Comparison of ENCODE assay signal across 11 cellular contexts in the genomic region with DNA sequence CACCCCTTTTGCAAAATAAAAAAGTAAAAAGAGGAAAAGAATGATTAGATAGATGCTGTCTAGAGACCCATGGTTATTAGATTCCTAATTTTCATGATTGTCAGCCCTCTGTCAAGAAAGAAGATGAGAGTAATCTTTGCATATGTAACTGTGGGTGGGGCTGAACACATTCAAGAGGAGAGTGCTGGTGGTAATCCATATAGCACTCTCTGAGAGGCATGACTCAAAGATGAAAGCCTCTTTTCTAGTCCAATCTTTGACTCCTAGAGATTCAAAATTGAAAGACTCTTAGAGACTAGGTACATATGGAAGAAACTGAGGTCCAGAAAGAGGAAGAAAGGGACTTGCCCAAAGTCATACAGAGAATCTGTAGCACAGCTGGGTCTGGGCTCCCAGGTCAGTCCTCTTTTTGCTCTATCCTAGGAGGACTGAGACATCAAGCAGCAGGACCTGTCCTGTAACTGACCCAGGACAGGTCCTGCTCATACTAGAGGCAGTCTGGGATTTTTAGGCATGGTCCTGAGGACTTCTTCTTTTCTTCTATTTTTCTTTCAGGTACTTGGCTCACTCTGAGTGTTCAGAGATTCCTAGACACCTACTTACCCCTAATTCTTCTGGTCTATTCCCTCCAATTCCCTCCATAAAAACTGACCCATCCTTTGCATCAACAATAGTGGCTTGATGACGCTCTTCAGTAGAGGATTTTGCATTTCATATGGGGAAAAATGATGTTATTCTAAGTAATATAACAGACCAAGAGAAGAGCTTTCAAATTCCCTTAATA. TPM values are rescaled to one million over a fixed set of nuclear protein-coding genes. Genes with fewer than 3 reads are reported as not detected.
DNase-seq lines count a peak whose midpoint lies in the region; ATAC-seq, FAIRE-seq and TF ChIP-seq lines count a peak whose summit lies in the region.
"Had no signal": no experiment of that assay in that cellular context is flagged by ENCODE, and none has a peak within 500 bp of the region (broad histone marks: within the 10 kb centered on the region; RNA-seq: fewer than 3 reads in every experiment).

No MANE protein-coding gene starts in this region.

- H3K9me3 Mint-ChIP-seq in activated CD4-positive, alpha-beta T cell treated with anti-CD3 and anti-CD28 coated beads, Interleukin-2, amount 10 ng/mL, durations not matched to agents 7 days and 5 days = peaks cover 11% of the 10 kb centered on the region
- no peaks in the 10 kb centered on the region for H3K9me3 Mint-ChIP-seq in activated T-helper 17 cell treated with anti-CD3 and anti-CD28 coated beads, Interleukin-2, amount 50 U/mL, for 72 hours
- no peaks in the 10 kb centered on the region for H3K9me3 Mint-ChIP-seq in stimulated activated naive CD8-positive, alpha-beta T cell treated with anti-CD3 and anti-CD28 coated beads, Interleukin-15, amount 100 ng/mL, for 72 hours

- no peak for TF ChIP-seq CTCF in kidney (IDR thresholded peaks at IDR 0.05; ENCODE audit: borderline replicate concordance, extremely low read depth, insufficient read depth)

- no peak for DNase-seq in activated CD4-positive, alpha-beta T cell treated with anti-CD3 and anti-CD28 coated beads, Interleukin-2, amount 10 ng/mL, durations not matched to agents 7 days and 5 days
- DNase-seq in activated CD4-positive, alpha-beta T cell treated with anti-CD3 and anti-CD28 coated beads for 4 hours = no peak
- DNase-seq in stimulated activated naive CD8-positive, alpha-beta T cell treated with anti-CD3 and anti-CD28 coated beads, Interleukin-15, amount 100 ng/mL, for 72 hours = no peak
- DNase-seq in DMS79 (lab: John Stamatoyannopoulos, UW) (no peak), kidney (no peak), UCSD-AML1 (lab: John Stamatoyannopoulos, UW; ENCODE audit: unreplicated experiment) (no peak)
- DNase-seq: IMR-90 had no signal

- H3K9me3 ChIP-seq in kidney (ENCODE audit: control insufficient read depth in 1 of 2, low read length in 2 of 2) = no peaks in the 10 kb centered on the region

- peak; percentile 26 for ATAC-seq in HG02884 (IDR thresholded peaks at IDR 0.05; ENCODE audit: unreplicated experiment)
- peak; percentile 79 for ATAC-seq in activated T-helper 17 cell treated with anti-CD3 and anti-CD28 coated beads, Interleukin-2, amount 50 U/mL, for 72 hours (replicated peaks)
- ATAC-seq in stimulated activated naive CD8-positive, alpha-beta T cell treated with anti-CD3 and anti-CD28 coated beads, Interleukin-15, amount 100 ng/mL, for 72 hours = peak; percentile 56

- no peak overlapping the region for H3K27ac ChIP-seq in kidney (ENCODE audit: low read depth in 2 of 2, low read length in 2 of 2)

- H3K4me1 ChIP-seq in kidney (ENCODE audit: control insufficient read depth in 1 of 2, insufficient read depth in 1 of 2, low read depth in 1 of 2, low read length in 2 of 2) = no peaks in the 10 kb centered on the region

- peaks cover 29% of the 10 kb centered on the region for H3K36me3 Mint-ChIP-seq in activated CD4-positive, alpha-beta T cell treated with anti-CD3 and anti-CD28 coated beads, Interleukin-2, amount 10 ng/mL, durations not matched to agents 7 days and 5 days (ENCODE audit: low read depth)
- H3K36me3 Mint-ChIP-seq in activated T-helper 17 cell treated with anti-CD3 and anti-CD28 coated beads, Interleukin-2, amount 50 U/mL, for 72 hours (ENCODE audit: low read depth) = no peaks in the 10 kb centered on the region

- peak overlapping the region; percentile 66 for H3K4me3 Mint-ChIP-seq in activated CD4-positive, alpha-beta T cell treated with anti-CD3 and anti-CD28 coated beads, Interleukin-2, amount 10 ng/mL, durations not matched to agents 7 days and 5 days
- peak overlapping the region; percentile 45 for H3K4me3 Mint-ChIP-seq in activated T-helper 17 cell treated with anti-CD3 and anti-CD28 coated beads, Interleukin-2, amount 50 U/mL, for 72 hours
- H3K4me3 Mint-ChIP-seq in stimulated activated naive CD8-positive, alpha-beta T cell treated with anti-CD3 and anti-CD28 coated beads, Interleukin-15, amount 100 ng/mL, for 72 hours = peak overlapping the region; percentile 48 to 65

- no peak overlapping the region for H3K4me3 ChIP-seq in kidney (ENCODE audit: low read length in 2 of 2)

- POLR2A ChIA-PET in activated CD4-positive, alpha-beta T cell treated with anti-CD3 and anti-CD28 coated beads, Interleukin-2, amount 10 ng/mL, durations not matched to agents 7 days and 5 days (lab: Charles Lee) = interaction anchor here (0.5 kb wide), 1 partner anchor 317 kb away, joined by 4 read pairs; no protein-coding TSS in a partner anchor

- H3K27me3 Mint-ChIP-seq in activated CD4-positive, alpha-beta T cell treated with anti-CD3 and anti-CD28 coated beads, Interleukin-2, amount 10 ng/mL, durations not matched to agents 7 days and 5 days = no peaks in the 10 kb centered on the region
- no peaks in the 10 kb centered on the region for H3K27me3 Mint-ChIP-seq in activated T-helper 17 cell treated with anti-CD3 and anti-CD28 coated beads, Interleukin-2, amount 50 U/mL, for 72 hours
- H3K27me3 Mint-ChIP-seq in stimulated activated naive CD8-positive, alpha-beta T cell treated with anti-CD3 and anti-CD28 coated beads, Interleukin-15, amount 100 ng/mL, for 72 hours = no peaks in the 10 kb centered on the region

- no peak overlapping the region for H3K9ac ChIP-seq in kidney (ENCODE audit: low read length in 2 of 2)

- peak overlapping the region; percentile 93 for H3K27ac Mint-ChIP-seq in activated CD4-positive, alpha-beta T cell treated with anti-CD3 and anti-CD28 coated beads, Interleukin-2, amount 10 ng/mL, durations not matched to agents 7 days and 5 days
- no peak overlapping the region for H3K27ac Mint-ChIP-seq in activated T-helper 17 cell treated with anti-CD3 and anti-CD28 coated beads, Interleukin-2, amount 50 U/mL, for 72 hours
- peak overlapping the region in 1 of 2 donors; percentile 91 for H3K27ac Mint-ChIP-seq in stimulated activated naive CD8-positive, alpha-beta T cell treated with anti-CD3 and anti-CD28 coated beads, Interleukin-15, amount 100 ng/mL, for 72 hours

- FAIRE-seq in kidney (lab: Jason Lieb, UNC) = no peak

- H3K36me3 ChIP-seq in kidney (ENCODE audit: control insufficient read depth in 1 of 2, insufficient read depth in 2 of 2, low read length in 2 of 2) = no peaks in the 10 kb centered on the region

- intact Hi-C loops in kidney (cut with DNase I) = no loop called here

- H3K4me1 Mint-ChIP-seq in activated CD4-positive, alpha-beta T cell treated with anti-CD3 and anti-CD28 coated beads, Interleukin-2, amount 10 ng/mL, durations not matched to agents 7 days and 5 days = peaks cover 93% of the 10 kb centered on the region
- H3K4me1 Mint-ChIP-seq in activated T-helper 17 cell treated with anti-CD3 and anti-CD28 coated beads, Interleukin-2, amount 50 U/mL, for 72 hours = peaks cover 33% of the 10 kb centered on the region
- H3K4me1 Mint-ChIP-seq in stimulated activated naive CD8-positive, alpha-beta T cell treated with anti-CD3 and anti-CD28 coated beads, Interleukin-15, amount 100 ng/mL, for 72 hours = peaks cover 76% of the 10 kb centered on the region

- CTCF ChIA-PET in activated CD4-positive, alpha-beta T cell treated with anti-CD3 and anti-CD28 coated beads, Interleukin-2, amount 10 ng/mL, durations not matched to agents 7 days and 5 days (lab: Charles Lee) = interaction anchor here (1.7 to 3.9 kb wide), 2 partner anchors 9 to 10 kb away, joined by 11 to 12 read pairs; no protein-coding TSS in a partner anchor

RNA-seq across cellular contexts. Expression of a gene that starts 23.8 kb away (rescaled TPM):
- not detected for total RNA-seq in activated CD4-positive, alpha-beta T cell treated with anti-CD3 and anti-CD28 coated beads, Interleukin-2, amount 10 ng/mL, durations not matched to agents 7 days and 5 days
- total RNA-seq in activated T-helper 17 cell treated with anti-CD3 and anti-CD28 coated beads, Interleukin-2, amount 50 U/mL, for 72 hours = under 1 TPM in 1 of 2 donors, not detected in 1; 0.24 TPM
- 80.0 TPM for total RNA-seq in kidney
- polyA plus RNA-seq in kidney (ENCODE audit: insufficient read depth, low read depth, low replicate concordance) = 15.9 TPM
- total RNA-seq: activated CD8-positive, alpha-beta memory T cell treated with anti-CD3 and anti-CD28 coated beads for 36 hours; IMR-90; lung microvascular endothelial cell had no signal
- polyA plus RNA-seq: IMR-90 had no signal

Comparison
In these comparisons a context has a peak if more than half of its experiments do, and no peak if none do; other contexts are left out.
1. ATAC-seq: peak in every context shown above with its lines; median percentile 79 in activated T-helper 17 cell treated with anti-CD3 and anti-CD28 coated beads, Interleukin-2, amount 50 U/mL, for 72 hours; 56 in stimulated activated naive CD8-positive, alpha-beta T cell treated with anti-CD3 and anti-CD28 coated beads, Interleukin-15, amount 100 ng/mL, for 72 hours; 26 in HG02884.
2. RNA of a gene that starts 23.8 kb away (total RNA-seq): 80.0 TPM in kidney (single experiment); 0.24 TPM in activated T-helper 17 cell treated with anti-CD3 and anti-CD28 coated beads, Interleukin-2, amount 50 U/mL, for 72 hours and not detected in activated CD4-positive, alpha-beta T cell treated with anti-CD3 and anti-CD28 coated beads, Interleukin-2, amount 10 ng/mL, durations not matched to agents 7 days and 5 days; every median in the first group is over 10 times any median in the second.
3. Peak in every context shown above with its lines, with median percentiles within 50 percentile points of each other: H3K4me3 Mint-ChIP-seq.